In genomic region chr17:75635610-75636202, GRCh38 we compare ENCODE assay signal across 13 cellular contexts. TPM values are rescaled to one million over a fixed set of nuclear protein-coding genes. Genes with fewer than 3 reads are reported as not detected.
DNase-seq lines count a peak whose midpoint lies in the region; ATAC-seq and TF ChIP-seq lines count a peak whose summit lies in the region.
"Had no signal": no experiment of that assay in that cellular context is flagged by ENCODE, and none has a peak within 500 bp of the region (broad histone marks: within the 10 kb centered on the region; RNA-seq: fewer than 3 reads in every experiment).

No MANE protein-coding gene starts in this region.

- H3K27ac ChIP-seq in heart right ventricle, result peak overlapping the region; percentile 44 to 94 (median 89)
- H3K27ac ChIP-seq in ovary, result no peak overlapping the region

- H3K4me3 ChIP-seq in heart right ventricle (no peak overlapping the region), ovary (no peak overlapping the region)

- H3K27me3 ChIP-seq in heart right ventricle (no peaks in the 10 kb centered on the region), ovary (no peaks in the 10 kb centered on the region)

- TF ChIP-seq EP300 in ovary (IDR thresholded peaks at IDR 0.05), result no peak

- intact Hi-C loops in heart right ventricle (cut with DNase I) (loop anchor here in 1 of 10 donors (10.0 kb wide), 1 partner anchor 59 kb away; no protein-coding TSS in a partner anchor), ovary (cut with DNase I) (no loop called here)

- no peak for TF ChIP-seq POLR2A in ovary (IDR thresholded peaks at IDR 0.05)

- H3K36me3 ChIP-seq in heart right ventricle (peaks cover 0 to 28% (median 0%) of the 10 kb centered on the region in 9 donors), ovary (no peaks in the 10 kb centered on the region)

- DNase-seq in Ammon's horn (ENCODE audit: low spot score) (peak; percentile 59), UCSD-AML1 (lab: John Stamatoyannopoulos, UW; ENCODE audit: unreplicated experiment) (peak; percentile 54), heart right ventricle (peak; percentile 55 to 60), ovary (peak in 3 of 5 donors; percentile 15 to 33 (median 19)), AG08395 (ENCODE audit: low spot score) (no peak), NCI-H524 (lab: John Stamatoyannopoulos, UW) (no peak)
- DNase-seq: activated T-cell treated with anti-CD3 and anti-CD28 coated beads, Interleukin-2, amount 50 U/mL, for 48 hours; HCEC 1CT; naive thymus-derived CD4-positive, alpha-beta T cell had no signal

- H3K9me3 ChIP-seq in heart right ventricle (no peaks in the 10 kb centered on the region), ovary (no peaks in the 10 kb centered on the region)

- WGBS in heart right ventricle, 2 donors, result 49 to 61% methylated on average over 16 of the region's 16 CpGs
- 82 to 85% (median 84%) methylated on average over 16 of the region's 16 CpGs for WGBS in ovary, 3 donors

- H3K4me1 ChIP-seq in heart right ventricle, result peaks cover 14 to 77% (median 57%) of the 10 kb centered on the region in 9 donors
- peaks cover 8% of the 10 kb centered on the region for H3K4me1 ChIP-seq in ovary (ENCODE audit: insufficient read depth)

- peak in 6 of 8 donors; percentile 19 to 50 (median 35) for ATAC-seq in heart right ventricle
- ATAC-seq in GM21737 (IDR thresholded peaks at IDR 0.05; ENCODE audit: unreplicated experiment), result no peak
- ATAC-seq in HG03280 (IDR thresholded peaks at IDR 0.05; ENCODE audit: unreplicated experiment), result no peak
- ATAC-seq: HepG2; naive thymus-derived CD4-positive, alpha-beta T cell had no signal

- peak in 1 of 9 donors; percentile 10 for TF ChIP-seq CTCF in heart right ventricle (IDR thresholded peaks at IDR 0.05)
- TF ChIP-seq CTCF in ovary (IDR thresholded peaks at IDR 0.05), result no peak

RNA-seq across cellular contexts. Expression of gene SMIM5, which starts 2.5 kb away (rescaled TPM):
- total RNA-seq in heart right ventricle (10 to 100 TPM in 2 of 10 donors, 1 to 10 TPM in 8; 1.9 to 14.2 (median 6.5) TPM), ovary (1 to 10 TPM in 5 of 7 donors, under 1 TPM in 2; 0.51 to 7.9 (median 1.7) TPM)
- polyA plus RNA-seq in heart right ventricle (10 to 100 TPM in 1 of 2 donors, 1 to 10 TPM in 1; 3.1 to 19.2 TPM), ovary (under 1 TPM; 0.52 to 0.64 TPM)
- total RNA-seq: Daoy, HepG2 had no signal
- polyA plus RNA-seq: HepG2 had no signal

RNA-seq across cellular contexts. Expression of gene RECQL5, which starts 31.2 kb away (rescaled TPM):
- total RNA-seq in heart right ventricle, result 10 to 100 TPM in 8 of 10 donors, 1 to 10 TPM in 2; 9.2 to 14.4 (median 10.7) TPM
- 10 to 100 TPM in 1 of 2 donors, 1 to 10 TPM in 1; 6.3 to 32.1 TPM for polyA plus RNA-seq in heart right ventricle
- 10 to 100 TPM; 13.8 to 32.8 (median 24.8) TPM for total RNA-seq in ovary
- polyA plus RNA-seq in ovary, result 10 to 100 TPM; 15.7 to 19.4 TPM

RNA-seq across cellular contexts. Expression of gene SAP30BP, which starts 31.4 kb away (rescaled TPM):
- total RNA-seq in heart right ventricle (10 to 100 TPM; 41.7 to 64.4 (median 55.8) TPM), ovary (10 to 100 TPM; 54.8 to 85.0 (median 74.7) TPM)
- polyA plus RNA-seq in heart right ventricle (100 to 1,000 TPM in 1 of 2 donors, 10 to 100 TPM in 1; 78.4 to 115 TPM), ovary (10 to 100 TPM; 83.2 to 89.1 TPM)

RNA-seq across cellular contexts. Expression of gene MYO15B, which starts 48.1 kb away (rescaled TPM):
- 10 to 100 TPM; 27.9 to 62.2 (median 45.8) TPM for total RNA-seq in heart right ventricle
- 100 to 1,000 TPM in 1 of 2 donors, 10 to 100 TPM in 1; 30.8 to 205 TPM for polyA plus RNA-seq in heart right ventricle
- total RNA-seq in ovary, result 100 to 1,000 TPM; 152 to 383 (median 239) TPM
- polyA plus RNA-seq in ovary, result 100 to 1,000 TPM in 1 of 2 donors, 10 to 100 TPM in 1; 31.0 to 161 TPM

Comparison
In these comparisons a context has a peak if more than half of its experiments do, and no peak if none do; other contexts are left out.
1. DNase-seq: peak in Ammon's horn (single experiment), UCSD-AML1 (single experiment), heart right ventricle (2 of 2) and ovary (3 of 5); none in AG08395 (single experiment) and NCI-H524 (0 of 2).
2. ATAC-seq: peak in heart right ventricle (6 of 8); none in GM21737 (single experiment) and HG03280 (single experiment).
3. H3K27ac ChIP-seq: peak in heart right ventricle (10 of 10); none in ovary (0 of 2).